In the genomic region with DNA sequence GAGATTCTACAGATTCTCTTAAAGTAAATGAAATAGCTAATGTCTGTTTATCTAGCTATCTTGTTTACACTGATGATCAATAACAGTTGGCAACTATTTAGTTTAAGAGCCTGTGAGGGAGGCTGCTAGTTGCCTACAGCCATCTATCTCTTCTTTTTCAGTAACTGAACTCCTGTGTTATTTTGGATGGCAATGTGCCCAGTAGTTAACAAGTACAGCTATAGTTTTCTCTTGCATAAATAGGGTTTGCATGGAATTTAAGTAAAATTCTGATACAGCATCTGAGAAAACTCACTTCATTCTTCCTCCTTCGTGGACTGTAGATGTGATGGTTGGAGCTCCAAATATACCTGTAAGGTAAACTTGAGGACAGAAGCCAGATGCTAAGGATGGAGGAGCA, we compare ENCODE assay signal across 25 cellular contexts.
"Had no signal": no experiment of that assay in that cellular context is flagged by ENCODE, and none has a peak within 500 bp of the region (broad histone marks: within the 10 kb centered on the region; RNA-seq: fewer than 3 reads in every experiment).

No MANE protein-coding gene starts in this region.

- ATAC-seq: activated CD8-positive, alpha-beta T cell treated with anti-CD3 and anti-CD28 coated beads, Interleukin-2, amount 10 ng/mL, durations not matched to agents 7 days and 5 days; activated naive CD8-positive, alpha-beta T cell treated with anti-CD3 and anti-CD28 coated beads, Interleukin-2, amount 50 U/mL, for 24 hours; effector memory CD8-positive, alpha-beta T cell; heart left ventricle; left lobe of liver; lower lobe of right lung; sciatic nerve; stimulated activated effector memory CD8-positive, alpha-beta T cell treated with anti-CD3 and anti-CD28 coated beads, Interleukin-12 subunit alpha, Interleukin-12 subunit beta, amount 100 ng/mL, for 72 hours; stimulated activated naive CD8-positive, alpha-beta T cell treated with anti-CD3 and anti-CD28 coated beads, Interleukin-15, amount 100 ng/mL, for 72 hours had no signal

- H3K9me3 ChIP-seq: esophagus muscularis mucosa, heart left ventricle, lower lobe of right lung, suprapubic skin, transverse colon had no signal

- H3K27me3 ChIP-seq: dorsolateral prefrontal cortex, esophagus muscularis mucosa, heart left ventricle, suprapubic skin, transverse colon had no signal

- H3K27ac ChIP-seq: dorsolateral prefrontal cortex, esophagus muscularis mucosa, heart left ventricle, lower lobe of right lung, suprapubic skin, transverse colon had no signal

- H3K36me3 ChIP-seq: esophagus muscularis mucosa, heart left ventricle, lower lobe of right lung, suprapubic skin, transverse colon had no signal

- H3K4me3 ChIP-seq: dorsolateral prefrontal cortex, esophagus muscularis mucosa, heart left ventricle, lower lobe of right lung, suprapubic skin, transverse colon had no signal

- H3K4me1 ChIP-seq: esophagus muscularis mucosa, heart left ventricle, lower lobe of right lung, suprapubic skin, transverse colon had no signal

- DNase-seq: activated CD4-positive, alpha-beta T cell treated with anti-CD3 and anti-CD28 coated beads for 1 hour; activated CD4-positive, alpha-beta T cell treated with anti-CD3 and anti-CD28 coated beads, Interleukin-2, amount 50 U/mL, for 1 hour; activated CD8-positive, alpha-beta T cell treated with anti-CD3 and anti-CD28 coated beads, Interleukin-2, amount 10 ng/mL, durations not matched to agents 7 days and 5 days; activated gamma-delta T cell; activated naive CD4-positive, alpha-beta T cell treated with anti-CD3 and anti-CD28 coated beads, Interleukin-2, amount 50 U/mL, for 16 hours; activated naive CD8-positive, alpha-beta T cell treated with anti-CD3 and anti-CD28 coated beads, Interleukin-2, amount 50 U/mL, for 24 hours; anterior cingulate cortex; caudate nucleus; dorsolateral prefrontal cortex; effector memory CD8-positive, alpha-beta T cell; heart left ventricle; kidney; lower lobe of right lung; naive B cell; nucleus accumbens; small intestine; stimulated activated CD4-positive, alpha-beta T cell treated with anti-CD3 and anti-CD28 coated beads, Interleukin-2, amount 100 ng/mL, for 24 hours; stimulated activated naive CD8-positive, alpha-beta T cell treated with anti-CD3 and anti-CD28 coated beads, Interleukin-15, amount 100 ng/mL, for 72 hours; T-helper 9 cell; transverse colon had no signal
